Comparison of ENCODE assay signal across 1 cellular context in the genomic region with DNA sequence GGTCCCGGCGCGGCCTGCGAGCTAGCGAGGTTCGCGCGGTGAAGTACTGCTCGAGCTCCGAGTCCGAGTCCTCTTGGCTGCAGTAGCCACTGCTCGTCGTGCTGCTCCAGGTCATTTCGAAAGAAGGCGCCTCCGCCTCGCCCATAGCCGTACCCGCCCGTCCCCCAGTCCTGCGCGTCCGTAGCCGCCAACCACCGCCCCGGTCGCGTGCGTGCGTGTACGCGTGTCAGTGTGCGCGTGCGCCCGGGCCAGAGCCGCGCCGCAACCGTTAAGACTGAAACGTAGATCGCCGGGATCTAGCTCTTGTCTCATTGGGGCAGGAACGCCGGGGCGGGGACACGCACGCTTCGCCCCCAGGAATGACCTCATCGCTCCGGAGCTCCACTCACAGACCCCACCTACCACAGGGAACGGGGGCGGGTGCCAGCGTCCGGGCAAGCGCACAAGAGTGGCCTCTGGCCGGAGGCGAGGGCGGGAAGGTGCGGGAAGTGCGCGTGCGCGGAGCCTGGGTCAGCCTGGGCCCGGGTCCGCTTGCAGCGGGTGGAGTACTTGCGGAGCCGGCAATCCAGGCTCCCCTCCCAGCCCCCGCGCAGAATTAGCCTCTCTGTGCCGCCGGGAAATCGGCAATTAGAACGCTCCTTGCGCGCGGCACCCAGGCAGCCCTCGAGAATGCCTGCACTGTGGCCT.
TF ChIP-seq lines count a peak whose summit lies in the region.

No MANE protein-coding gene starts in this region.

TF ChIP-seq in WTC11, 78 proteins besides CTCF, POLR2A, EP300 and RAD21 (continued from another document):
- TF ChIP-seq, protein P1, sequence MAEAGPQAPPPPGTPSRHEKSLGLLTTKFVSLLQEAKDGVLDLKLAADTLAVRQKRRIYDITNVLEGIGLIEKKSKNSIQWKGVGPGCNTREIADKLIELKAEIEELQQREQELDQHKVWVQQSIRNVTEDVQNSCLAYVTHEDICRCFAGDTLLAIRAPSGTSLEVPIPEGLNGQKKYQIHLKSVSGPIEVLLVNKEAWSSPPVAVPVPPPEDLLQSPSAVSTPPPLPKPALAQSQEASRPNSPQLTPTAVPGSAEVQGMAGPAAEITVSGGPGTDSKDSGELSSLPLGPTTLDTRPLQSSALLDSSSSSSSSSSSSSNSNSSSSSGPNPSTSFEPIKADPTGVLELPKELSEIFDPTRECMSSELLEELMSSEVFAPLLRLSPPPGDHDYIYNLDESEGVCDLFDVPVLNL (CRISPR knock-in tag; IDR thresholded peaks at IDR 0.05; ENCODE audit: borderline replicate concordance, low read depth) = no peak; the same call in 1 of the 2 replicates
- TF ChIP-seq, protein P2, sequence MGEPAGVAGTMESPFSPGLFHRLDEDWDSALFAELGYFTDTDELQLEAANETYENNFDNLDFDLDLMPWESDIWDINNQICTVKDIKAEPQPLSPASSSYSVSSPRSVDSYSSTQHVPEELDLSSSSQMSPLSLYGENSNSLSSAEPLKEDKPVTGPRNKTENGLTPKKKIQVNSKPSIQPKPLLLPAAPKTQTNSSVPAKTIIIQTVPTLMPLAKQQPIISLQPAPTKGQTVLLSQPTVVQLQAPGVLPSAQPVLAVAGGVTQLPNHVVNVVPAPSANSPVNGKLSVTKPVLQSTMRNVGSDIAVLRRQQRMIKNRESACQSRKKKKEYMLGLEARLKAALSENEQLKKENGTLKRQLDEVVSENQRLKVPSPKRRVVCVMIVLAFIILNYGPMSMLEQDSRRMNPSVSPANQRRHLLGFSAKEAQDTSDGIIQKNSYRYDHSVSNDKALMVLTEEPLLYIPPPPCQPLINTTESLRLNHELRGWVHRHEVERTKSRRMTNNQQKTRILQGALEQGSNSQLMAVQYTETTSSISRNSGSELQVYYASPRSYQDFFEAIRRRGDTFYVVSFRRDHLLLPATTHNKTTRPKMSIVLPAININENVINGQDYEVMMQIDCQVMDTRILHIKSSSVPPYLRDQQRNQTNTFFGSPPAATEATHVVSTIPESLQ (CRISPR knock-in tag; IDR thresholded peaks at IDR 0.05) = no peak
- TF ChIP-seq, protein P3, sequence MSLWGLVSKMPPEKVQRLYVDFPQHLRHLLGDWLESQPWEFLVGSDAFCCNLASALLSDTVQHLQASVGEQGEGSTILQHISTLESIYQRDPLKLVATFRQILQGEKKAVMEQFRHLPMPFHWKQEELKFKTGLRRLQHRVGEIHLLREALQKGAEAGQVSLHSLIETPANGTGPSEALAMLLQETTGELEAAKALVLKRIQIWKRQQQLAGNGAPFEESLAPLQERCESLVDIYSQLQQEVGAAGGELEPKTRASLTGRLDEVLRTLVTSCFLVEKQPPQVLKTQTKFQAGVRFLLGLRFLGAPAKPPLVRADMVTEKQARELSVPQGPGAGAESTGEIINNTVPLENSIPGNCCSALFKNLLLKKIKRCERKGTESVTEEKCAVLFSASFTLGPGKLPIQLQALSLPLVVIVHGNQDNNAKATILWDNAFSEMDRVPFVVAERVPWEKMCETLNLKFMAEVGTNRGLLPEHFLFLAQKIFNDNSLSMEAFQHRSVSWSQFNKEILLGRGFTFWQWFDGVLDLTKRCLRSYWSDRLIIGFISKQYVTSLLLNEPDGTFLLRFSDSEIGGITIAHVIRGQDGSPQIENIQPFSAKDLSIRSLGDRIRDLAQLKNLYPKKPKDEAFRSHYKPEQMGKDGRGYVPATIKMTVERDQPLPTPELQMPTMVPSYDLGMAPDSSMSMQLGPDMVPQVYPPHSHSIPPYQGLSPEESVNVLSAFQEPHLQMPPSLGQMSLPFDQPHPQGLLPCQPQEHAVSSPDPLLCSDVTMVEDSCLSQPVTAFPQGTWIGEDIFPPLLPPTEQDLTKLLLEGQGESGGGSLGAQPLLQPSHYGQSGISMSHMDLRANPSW (CRISPR knock-in tag; conservative IDR thresholded peaks at IDR 0.05; ENCODE audit: low read depth) = no peak
- TF ChIP-seq PRRX2 (CRISPR knock-in tag; IDR thresholded peaks at IDR 0.05) (0 out of 2 replicates have a peak, but pooled peaks have one; percentile 17), IRF2 (CRISPR knock-in tag; IDR thresholded peaks at IDR 0.05; ENCODE audit: borderline replicate concordance, low read depth) (no peak), SMAD4 (CRISPR knock-in tag; IDR thresholded peaks at IDR 0.05) (no peak), ZNF232 (CRISPR knock-in tag; IDR thresholded peaks at IDR 0.05) (peak; percentile 88; the same call in 1 of the 2 replicates), TCF7 (CRISPR knock-in tag; IDR thresholded peaks at IDR 0.05; ENCODE audit: low read depth) (peak; percentile 14; the same call in 1 of the 2 replicates), FOXP1 (CRISPR knock-in tag; IDR thresholded peaks at IDR 0.05; ENCODE audit: borderline replicate concordance) (peak; percentile 91), SMAD3 (CRISPR knock-in tag; IDR thresholded peaks at IDR 0.05; ENCODE audit: borderline replicate concordance) (peak; percentile 74; the same call in 1 of the 2 replicates), CBFB (CRISPR knock-in tag; IDR thresholded peaks at IDR 0.05; ENCODE audit: low read depth) (0 out of 2 replicates have a peak, but pooled peaks have one; percentile 10)
- TF ChIP-seq, protein P4, sequence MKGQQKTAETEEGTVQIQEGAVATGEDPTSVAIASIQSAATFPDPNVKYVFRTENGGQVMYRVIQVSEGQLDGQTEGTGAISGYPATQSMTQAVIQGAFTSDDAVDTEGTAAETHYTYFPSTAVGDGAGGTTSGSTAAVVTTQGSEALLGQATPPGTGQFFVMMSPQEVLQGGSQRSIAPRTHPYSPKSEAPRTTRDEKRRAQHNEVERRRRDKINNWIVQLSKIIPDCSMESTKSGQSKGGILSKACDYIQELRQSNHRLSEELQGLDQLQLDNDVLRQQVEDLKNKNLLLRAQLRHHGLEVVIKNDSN (CRISPR knock-in tag; IDR thresholded peaks at IDR 0.05) = 0 out of 2 replicates have a peak, but pooled peaks have one; percentile 15
- TF ChIP-seq, protein P5, sequence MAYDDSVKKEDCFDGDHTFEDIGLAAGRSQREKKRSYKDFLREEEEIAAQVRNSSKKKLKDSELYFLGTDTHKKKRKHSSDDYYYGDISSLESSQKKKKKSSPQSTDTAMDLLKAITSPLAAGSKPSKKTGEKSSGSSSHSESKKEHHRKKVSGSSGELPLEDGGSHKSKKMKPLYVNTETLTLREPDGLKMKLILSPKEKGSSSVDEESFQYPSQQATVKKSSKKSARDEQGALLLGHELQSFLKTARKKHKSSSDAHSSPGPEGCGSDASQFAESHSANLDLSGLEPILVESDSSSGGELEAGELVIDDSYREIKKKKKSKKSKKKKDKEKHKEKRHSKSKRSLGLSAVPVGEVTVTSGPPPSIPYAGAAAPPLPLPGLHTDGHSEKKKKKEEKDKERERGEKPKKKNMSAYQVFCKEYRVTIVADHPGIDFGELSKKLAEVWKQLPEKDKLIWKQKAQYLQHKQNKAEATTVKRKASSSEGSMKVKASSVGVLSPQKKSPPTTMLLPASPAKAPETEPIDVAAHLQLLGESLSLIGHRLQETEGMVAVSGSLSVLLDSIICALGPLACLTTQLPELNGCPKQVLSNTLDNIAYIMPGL (CRISPR knock-in tag; IDR thresholded peaks at IDR 0.05) = peak; percentile 42; the same call in 1 of the 2 replicates
- TF ChIP-seq, protein P6, sequence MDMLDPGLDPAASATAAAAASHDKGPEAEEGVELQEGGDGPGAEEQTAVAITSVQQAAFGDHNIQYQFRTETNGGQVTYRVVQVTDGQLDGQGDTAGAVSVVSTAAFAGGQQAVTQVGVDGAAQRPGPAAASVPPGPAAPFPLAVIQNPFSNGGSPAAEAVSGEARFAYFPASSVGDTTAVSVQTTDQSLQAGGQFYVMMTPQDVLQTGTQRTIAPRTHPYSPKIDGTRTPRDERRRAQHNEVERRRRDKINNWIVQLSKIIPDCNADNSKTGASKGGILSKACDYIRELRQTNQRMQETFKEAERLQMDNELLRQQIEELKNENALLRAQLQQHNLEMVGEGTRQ (CRISPR knock-in tag; IDR thresholded peaks at IDR 0.05) = peak; percentile 41; the same call in 1 of the 2 replicates
- TF ChIP-seq, protein P7, sequence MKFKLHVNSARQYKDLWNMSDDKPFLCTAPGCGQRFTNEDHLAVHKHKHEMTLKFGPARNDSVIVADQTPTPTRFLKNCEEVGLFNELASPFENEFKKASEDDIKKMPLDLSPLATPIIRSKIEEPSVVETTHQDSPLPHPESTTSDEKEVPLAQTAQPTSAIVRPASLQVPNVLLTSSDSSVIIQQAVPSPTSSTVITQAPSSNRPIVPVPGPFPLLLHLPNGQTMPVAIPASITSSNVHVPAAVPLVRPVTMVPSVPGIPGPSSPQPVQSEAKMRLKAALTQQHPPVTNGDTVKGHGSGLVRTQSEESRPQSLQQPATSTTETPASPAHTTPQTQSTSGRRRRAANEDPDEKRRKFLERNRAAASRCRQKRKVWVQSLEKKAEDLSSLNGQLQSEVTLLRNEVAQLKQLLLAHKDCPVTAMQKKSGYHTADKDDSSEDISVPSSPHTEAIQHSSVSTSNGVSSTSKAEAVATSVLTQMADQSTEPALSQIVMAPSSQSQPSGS (CRISPR knock-in tag; IDR thresholded peaks at IDR 0.05; ENCODE audit: borderline replicate concordance, low read depth) = no peak
- TF ChIP-seq, protein P8, sequence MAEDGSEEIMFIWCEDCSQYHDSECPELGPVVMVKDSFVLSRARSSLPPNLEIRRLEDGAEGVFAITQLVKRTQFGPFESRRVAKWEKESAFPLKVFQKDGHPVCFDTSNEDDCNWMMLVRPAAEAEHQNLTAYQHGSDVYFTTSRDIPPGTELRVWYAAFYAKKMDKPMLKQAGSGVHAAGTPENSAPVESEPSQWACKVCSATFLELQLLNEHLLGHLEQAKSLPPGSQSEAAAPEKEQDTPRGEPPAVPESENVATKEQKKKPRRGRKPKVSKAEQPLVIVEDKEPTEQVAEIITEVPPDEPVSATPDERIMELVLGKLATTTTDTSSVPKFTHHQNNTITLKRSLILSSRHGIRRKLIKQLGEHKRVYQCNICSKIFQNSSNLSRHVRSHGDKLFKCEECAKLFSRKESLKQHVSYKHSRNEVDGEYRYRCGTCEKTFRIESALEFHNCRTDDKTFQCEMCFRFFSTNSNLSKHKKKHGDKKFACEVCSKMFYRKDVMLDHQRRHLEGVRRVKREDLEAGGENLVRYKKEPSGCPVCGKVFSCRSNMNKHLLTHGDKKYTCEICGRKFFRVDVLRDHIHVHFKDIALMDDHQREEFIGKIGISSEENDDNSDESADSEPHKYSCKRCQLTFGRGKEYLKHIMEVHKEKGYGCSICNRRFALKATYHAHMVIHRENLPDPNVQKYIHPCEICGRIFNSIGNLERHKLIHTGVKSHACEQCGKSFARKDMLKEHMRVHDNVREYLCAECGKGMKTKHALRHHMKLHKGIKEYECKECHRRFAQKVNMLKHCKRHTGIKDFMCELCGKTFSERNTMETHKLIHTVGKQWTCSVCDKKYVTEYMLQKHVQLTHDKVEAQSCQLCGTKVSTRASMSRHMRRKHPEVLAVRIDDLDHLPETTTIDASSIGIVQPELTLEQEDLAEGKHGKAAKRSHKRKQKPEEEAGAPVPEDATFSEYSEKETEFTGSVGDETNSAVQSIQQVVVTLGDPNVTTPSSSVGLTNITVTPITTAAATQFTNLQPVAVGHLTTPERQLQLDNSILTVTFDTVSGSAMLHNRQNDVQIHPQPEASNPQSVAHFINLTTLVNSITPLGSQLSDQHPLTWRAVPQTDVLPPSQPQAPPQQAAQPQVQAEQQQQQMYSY (CRISPR knock-in tag; IDR thresholded peaks at IDR 0.05) = 0 out of 2 replicates have a peak, but pooled peaks have one; percentile 4
- TF ChIP-seq, protein P9, sequence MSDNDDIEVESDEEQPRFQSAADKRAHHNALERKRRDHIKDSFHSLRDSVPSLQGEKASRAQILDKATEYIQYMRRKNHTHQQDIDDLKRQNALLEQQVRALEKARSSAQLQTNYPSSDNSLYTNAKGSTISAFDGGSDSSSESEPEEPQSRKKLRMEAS (CRISPR knock-in tag; IDR thresholded peaks at IDR 0.05) = peak; percentile 95
TF ChIP-seq in WTC11: peak in this region for 28.
